ENCODE assay signal across 2 cellular contexts in the genomic region with DNA sequence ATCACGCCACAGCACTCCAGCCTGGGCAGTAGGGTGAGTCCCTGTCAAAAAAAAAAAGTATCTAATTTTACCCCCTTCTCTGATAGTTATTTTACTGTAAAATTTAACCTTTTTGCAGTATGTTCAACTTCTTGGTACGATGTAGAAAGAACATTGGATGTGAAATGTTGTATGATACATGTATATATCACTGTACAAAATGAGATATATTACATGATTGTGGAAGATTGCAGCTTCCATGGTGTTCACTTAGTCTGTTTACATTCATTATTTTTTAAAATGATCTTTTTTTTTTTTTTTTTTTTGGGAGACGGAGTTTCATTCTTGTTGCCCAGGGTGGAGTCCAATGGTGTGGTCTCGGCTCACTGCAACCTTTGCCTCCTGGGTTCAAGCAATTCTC.
TF ChIP-seq lines count a peak whose summit lies in the region.

No MANE protein-coding gene starts in this region.

TF ChIP-seq in SK-N-SH, 30 proteins besides CTCF, POLR2A, EP300 and RAD21 (continued from another document):
- TF ChIP-seq FOSL2 (IDR thresholded peaks at IDR 0.05; ENCODE audit: borderline replicate concordance, low read depth): no peak
- no peak for TF ChIP-seq TEAD4 (IDR thresholded peaks at IDR 0.05; ENCODE audit: borderline replicate concordance, insufficient read depth)
- TF ChIP-seq, protein P1, sequence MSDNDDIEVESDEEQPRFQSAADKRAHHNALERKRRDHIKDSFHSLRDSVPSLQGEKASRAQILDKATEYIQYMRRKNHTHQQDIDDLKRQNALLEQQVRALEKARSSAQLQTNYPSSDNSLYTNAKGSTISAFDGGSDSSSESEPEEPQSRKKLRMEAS (IDR thresholded peaks at IDR 0.05; ENCODE audit: low read depth): no peak
- TF ChIP-seq YY1 (IDR thresholded peaks at IDR 0.05; ENCODE audit: low read depth): no peak
- TF ChIP-seq GATA2 (CRISPR knock-in tag; IDR thresholded peaks at IDR 0.05): no peak
- TF ChIP-seq, protein P2, sequence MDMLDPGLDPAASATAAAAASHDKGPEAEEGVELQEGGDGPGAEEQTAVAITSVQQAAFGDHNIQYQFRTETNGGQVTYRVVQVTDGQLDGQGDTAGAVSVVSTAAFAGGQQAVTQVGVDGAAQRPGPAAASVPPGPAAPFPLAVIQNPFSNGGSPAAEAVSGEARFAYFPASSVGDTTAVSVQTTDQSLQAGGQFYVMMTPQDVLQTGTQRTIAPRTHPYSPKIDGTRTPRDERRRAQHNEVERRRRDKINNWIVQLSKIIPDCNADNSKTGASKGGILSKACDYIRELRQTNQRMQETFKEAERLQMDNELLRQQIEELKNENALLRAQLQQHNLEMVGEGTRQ (IDR thresholded peaks at IDR 0.05; ENCODE audit: borderline replicate concordance, low read depth, low read length): no peak
- TF ChIP-seq EZH2phosphoT487 (IDR thresholded peaks at IDR 0.05; ENCODE audit: borderline replicate concordance, low read depth): no peak
- no peak for TF ChIP-seq MEF2A (IDR thresholded peaks at IDR 0.05; ENCODE audit: borderline replicate concordance, low read depth)
- no peak for TF ChIP-seq REST (IDR thresholded peaks at IDR 0.05; ENCODE audit: low read depth, low read length)
- TF ChIP-seq TCF12 (IDR thresholded peaks at IDR 0.05): no peak
- no peak for TF ChIP-seq RXRA (IDR thresholded peaks at IDR 0.05; ENCODE audit: borderline replicate concordance, low read depth)
- no peak for TF ChIP-seq CHD2 (IDR thresholded peaks at IDR 0.05; ENCODE audit: low read length, partially characterized antibody)
- no peak for TF ChIP-seq JUND (IDR thresholded peaks at IDR 0.05)
- no peak for TF ChIP-seq IRF3 (IDR thresholded peaks at IDR 0.05; ENCODE audit: low read depth, low read length)
- no peak for TF ChIP-seq RFX5 (IDR thresholded peaks at IDR 0.05; ENCODE audit: low read length)

TF ChIP-seq in SK-N-SH treated with all-trans-retinoic acid at 6 μM for 48 hours, 23 proteins besides CTCF, POLR2A, EP300 and RAD21 (continued from another document):
- TF ChIP-seq TSHZ2 (CRISPR knock-in tag; IDR thresholded peaks at IDR 0.05) (no peak), BACH2 (CRISPR knock-in tag; IDR thresholded peaks at IDR 0.05; ENCODE audit: borderline replicate concordance) (no peak), ZFP30 (CRISPR knock-in tag; IDR thresholded peaks at IDR 0.05) (no peak), POU6F1 (CRISPR knock-in tag; IDR thresholded peaks at IDR 0.05; ENCODE audit: borderline replicate concordance, low read depth) (no peak), ZNF565 (CRISPR knock-in tag; conservative IDR thresholded peaks at IDR 0.05; ENCODE audit: low read depth) (no peak), CREB5 (CRISPR knock-in tag; IDR thresholded peaks at IDR 0.05; ENCODE audit: low read depth) (no peak), CSRNP3 (CRISPR knock-in tag; IDR thresholded peaks at IDR 0.05) (no peak), OSR1 (CRISPR knock-in tag; IDR thresholded peaks at IDR 0.05) (no peak)
